Comparison of ENCODE assay signal across 15 cellular contexts in the genomic region with DNA sequence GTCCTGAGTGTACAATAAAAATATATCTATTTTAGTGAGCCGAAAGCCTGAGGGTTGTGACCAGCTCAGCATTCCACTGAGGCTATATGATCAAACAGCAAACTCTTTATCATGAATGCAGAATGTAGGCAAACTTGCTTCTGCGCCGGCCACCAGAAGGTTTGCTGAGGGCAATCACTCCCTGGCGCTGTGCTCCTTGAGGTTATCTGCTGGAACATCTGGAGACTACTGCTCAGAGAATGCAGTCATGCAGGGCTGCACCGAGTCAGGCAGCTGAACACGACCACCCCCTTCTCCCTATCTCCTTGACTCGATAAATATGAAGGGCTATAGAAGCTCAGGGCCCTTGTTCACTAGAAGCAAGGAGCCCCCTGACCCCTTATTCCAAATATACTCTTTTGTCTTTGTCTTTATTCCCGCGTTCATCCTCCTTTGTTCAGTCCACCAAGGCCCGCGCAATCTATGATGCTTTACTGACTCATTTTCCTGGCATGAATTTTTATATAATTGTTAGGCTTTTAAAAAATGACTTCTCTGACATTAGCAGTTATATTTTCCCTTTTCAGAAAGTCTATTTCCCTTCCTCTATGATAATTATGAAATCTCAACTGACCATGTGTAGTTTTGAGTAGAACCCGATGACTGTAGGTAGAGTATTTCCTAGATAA.
DNase-seq lines count a peak whose midpoint lies in the region; TF ChIP-seq lines count a peak whose summit lies in the region.
"Had no signal": no experiment of that assay in that cellular context is flagged by ENCODE, and none has a peak within 500 bp of the region (broad histone marks: within the 10 kb centered on the region; RNA-seq: fewer than 3 reads in every experiment).

No MANE protein-coding gene starts in this region.

- H3K4me3 ChIP-seq in HFF-Myc (replicated peaks; ENCODE audit: low read depth, low read length), result no peak overlapping the region
- H3K4me3 ChIP-seq: hepatocyte, neural progenitor cell, SJSA1, thoracic aorta had no signal

- in situ Hi-C loops in G401 (cut with HindIII; ENCODE audit: low sequenced_read_pairs), result no loop called here

- no peak overlapping the region for H3K27ac ChIP-seq in VCaP
- H3K27ac ChIP-seq: hepatocyte, neural progenitor cell, SJSA1, thoracic aorta had no signal

- TF ChIP-seq CTCF in HFF-Myc (IDR thresholded peaks at IDR 0.05; ENCODE audit: low read depth, low read length, missing control alignments), result peak; percentile 54
- peak; percentile 71 for TF ChIP-seq CTCF in VCaP (conservative IDR thresholded peaks at IDR 0.05)

- DNase-seq in D341Med (ENCODE audit: low spot score), result peak; percentile 33
- DNase-seq in HFF-Myc (ENCODE audit: extremely low read depth, low read depth), result no peak
- peak; percentile 11 for DNase-seq in left kidney (ENCODE audit: low read depth, low spot score)
- DNase-seq in hippocampal formation (lab: John Stamatoyannopoulos, UW), result no peak
- no peak for DNase-seq in COLO829 (ENCODE audit: low spot score)
- DNase-seq in G401 (ENCODE audit: low spot score), result no peak
- DNase-seq in stimulated activated CD4-positive, alpha-beta T cell treated with anti-CD3 and anti-CD28 coated beads, Interleukin-1b, Interleukin-23, amount 100 ng/mL, for 48 hours, result no peak
- DNase-seq: Calu3, caudate nucleus, NCI-H1930 had no signal

Comparison
In these comparisons a context has a peak if more than half of its experiments do, and no peak if none do; other contexts are left out.
1. DNase-seq: peak in D341Med (single experiment) and left kidney (single experiment); none in HFF-Myc (single experiment), hippocampal formation (0 of 2), COLO829 (single experiment), G401 (single experiment) and stimulated activated CD4-positive, alpha-beta T cell treated with anti-CD3 and anti-CD28 coated beads, Interleukin-1b, Interleukin-23, amount 100 ng/mL, for 48 hours (single experiment).